In genomic region chr6:5478380-5478779, GRCh38 we compare ENCODE assay signal across 15 cellular contexts.
A peak's percentile ranks its signal among the peaks of the same experiment; 100 is the strongest.
DNase-seq lines count a peak whose midpoint lies in the region; ATAC-seq and TF ChIP-seq lines count a peak whose summit lies in the region.
"Had no signal": no experiment of that assay in that cellular context is flagged by ENCODE, and none has a peak within 500 bp of the region (broad histone marks: within the 10 kb centered on the region; RNA-seq: fewer than 3 reads in every experiment).

No MANE protein-coding gene starts in this region.

- no peak for ATAC-seq in GM18868 (IDR thresholded peaks at IDR 0.05; ENCODE audit: unreplicated experiment)
- ATAC-seq: CD8-positive, alpha-beta T cell; GM12878 had no signal

- POLR2A ChIA-PET in activated CD4-positive, alpha-beta memory T cell treated with anti-CD3 and anti-CD28 coated beads, Interleukin-2, amount 10 ng/mL, durations not matched to agents 7 days and 5 days (lab: Charles Lee): no interaction called here

- CTCF ChIA-PET in activated CD4-positive, alpha-beta memory T cell treated with anti-CD3 and anti-CD28 coated beads, Interleukin-2, amount 10 ng/mL, durations not matched to agents 7 days and 5 days (lab: Charles Lee): no interaction called here

- no peaks in the 10 kb centered on the region for H3K27me3 Mint-ChIP-seq in activated CD4-positive, alpha-beta memory T cell treated with anti-CD3 and anti-CD28 coated beads, Interleukin-2, amount 10 ng/mL, durations not matched to agents 7 days and 5 days
- H3K27me3 Mint-ChIP-seq: IgD-negative memory B cell had no signal

- H3K27ac ChIP-seq in WERI-Rb-1 (no peak overlapping the region), colonic mucosa (no peak overlapping the region)
- H3K27ac ChIP-seq: 22Rv1 had no signal

- intact Hi-C loops in colonic mucosa (cut with DNase I): no loop called here

- H3K9me3 Mint-ChIP-seq in activated CD4-positive, alpha-beta memory T cell treated with anti-CD3 and anti-CD28 coated beads, Interleukin-2, amount 10 ng/mL, durations not matched to agents 7 days and 5 days: no peaks in the 10 kb centered on the region
- H3K9me3 Mint-ChIP-seq: CD14-positive monocyte; CD8-positive, alpha-beta T cell; IgD-negative memory B cell had no signal

- peaks cover 2% of the 10 kb centered on the region for H3K4me1 Mint-ChIP-seq in activated CD4-positive, alpha-beta memory T cell treated with anti-CD3 and anti-CD28 coated beads, Interleukin-2, amount 10 ng/mL, durations not matched to agents 7 days and 5 days

- TF ChIP-seq CTCF in WERI-Rb-1 (IDR thresholded peaks at IDR 0.05; ENCODE audit: low read depth, low read length): no peak
- TF ChIP-seq CTCF in colonic mucosa (IDR thresholded peaks at IDR 0.05): no peak

- H3K36me3 ChIP-seq in WERI-Rb-1: no peaks in the 10 kb centered on the region
- H3K36me3 ChIP-seq in colonic mucosa: no peaks in the 10 kb centered on the region
- H3K36me3 ChIP-seq: HAP-1 had no signal

- H3K4me3 Mint-ChIP-seq in activated CD4-positive, alpha-beta memory T cell treated with anti-CD3 and anti-CD28 coated beads, Interleukin-2, amount 10 ng/mL, durations not matched to agents 7 days and 5 days: no peak overlapping the region
- H3K4me3 Mint-ChIP-seq: CD14-positive monocyte; CD8-positive, alpha-beta T cell; IgD-negative memory B cell had no signal

- no peak overlapping the region for H3K4me3 ChIP-seq in WERI-Rb-1 (ENCODE audit: low read depth, low read length)
- H3K4me3 ChIP-seq in colonic mucosa: no peak overlapping the region
- H3K4me3 ChIP-seq: GM12878, HAP-1 had no signal

- H3K27ac Mint-ChIP-seq in activated CD4-positive, alpha-beta memory T cell treated with anti-CD3 and anti-CD28 coated beads, Interleukin-2, amount 10 ng/mL, durations not matched to agents 7 days and 5 days: no peak overlapping the region
- H3K27ac Mint-ChIP-seq: CD14-positive monocyte; CD8-positive, alpha-beta T cell; IgD-negative memory B cell had no signal

- H3K4me1 ChIP-seq in colonic mucosa: no peaks in the 10 kb centered on the region
- H3K4me1 ChIP-seq: HAP-1 had no signal

- H3K36me3 Mint-ChIP-seq in activated CD4-positive, alpha-beta memory T cell treated with anti-CD3 and anti-CD28 coated beads, Interleukin-2, amount 10 ng/mL, durations not matched to agents 7 days and 5 days (ENCODE audit: low read depth): no peaks in the 10 kb centered on the region
- H3K36me3 Mint-ChIP-seq: CD14-positive monocyte; CD8-positive, alpha-beta T cell had no signal

- H3K9me3 ChIP-seq in WERI-Rb-1 (ENCODE audit: severe bottlenecking) (peaks cover 4% of the 10 kb centered on the region), colonic mucosa (no peaks in the 10 kb centered on the region)
- H3K9me3 ChIP-seq: HAP-1 had no signal

- H3K9ac ChIP-seq in colonic mucosa (ENCODE audit: low read depth in 2 of 2, low read length in 2 of 2): no peak overlapping the region

- no peaks in the 10 kb centered on the region for H3K27me3 ChIP-seq in WERI-Rb-1 (ENCODE audit: insufficient read depth, low read depth, severe bottlenecking)
- H3K27me3 ChIP-seq in colonic mucosa: no peaks in the 10 kb centered on the region

- peak; percentile 88 for DNase-seq in DMS 273 (lab: John Stamatoyannopoulos, UW; ENCODE audit: unreplicated experiment)
- peak; percentile 3 for DNase-seq in NCI-H2171 (lab: John Stamatoyannopoulos, UW)
- peak; percentile 13 for DNase-seq in NCI-H69 (lab: John Stamatoyannopoulos, UW)
- peak; percentile 52 for DNase-seq in WERI-Rb-1
- no peak for DNase-seq in colonic mucosa
- DNase-seq in activated CD4-positive, alpha-beta memory T cell treated with anti-CD3 and anti-CD28 coated beads, Interleukin-2, amount 10 ng/mL, durations not matched to agents 7 days and 5 days: no peak
- no peak for DNase-seq in SIG-M5 treated with dmso at 0.1 percent for 504 hours (lab: John Stamatoyannopoulos, UW; ENCODE audit: unreplicated experiment)
- DNase-seq: CD8-positive, alpha-beta T cell; COR-L47 had no signal

Comparison
In these comparisons a context has a peak if more than half of its experiments do, and no peak if none do; other contexts are left out.
1. DNase-seq: peak in DMS 273 (single experiment), NCI-H2171 (single experiment), NCI-H69 (single experiment) and WERI-Rb-1 (single experiment); none in colonic mucosa (single experiment), activated CD4-positive, alpha-beta memory T cell treated with anti-CD3 and anti-CD28 coated beads, Interleukin-2, amount 10 ng/mL, durations not matched to agents 7 days and 5 days (single experiment) and SIG-M5 treated with dmso at 0.1 percent for 504 hours (single experiment).